Comparison of ENCODE assay signal across 10 cellular contexts in genomic region chr20:48826064-48826463, GRCh38. TPM values are rescaled to one million over a fixed set of nuclear protein-coding genes. Genes with fewer than 3 reads are reported as not detected.
DNase-seq lines count a peak whose midpoint lies in the region; ATAC-seq and TF ChIP-seq lines count a peak whose summit lies in the region.
"Had no signal": no experiment of that assay in that cellular context is flagged by ENCODE, and none has a peak within 500 bp of the region (broad histone marks: within the 10 kb centered on the region; RNA-seq: fewer than 3 reads in every experiment).

No MANE protein-coding gene starts in this region.

- H3K27ac Mint-ChIP-seq in CD8-positive, alpha-beta T cell, result no peak overlapping the region
- peak overlapping the region; percentile 86 for H3K27ac Mint-ChIP-seq in neural crest cell (ENCODE audit: unreplicated experiment)

- no peak for TF ChIP-seq CTCF in CD8-positive, alpha-beta T cell (IDR thresholded peaks at IDR 0.05)
- no peak for TF ChIP-seq CTCF in neural crest cell (conservative IDR thresholded peaks at IDR 0.05)

- CTCF ChIA-PET in CD8-positive, alpha-beta T cell (lab: Charles Lee), result interaction anchor here (1.3 to 5.4 kb wide), 5 partner anchors 61 to 169 kb away, joined by 3 to 19 read pairs (median 4); no protein-coding TSS in a partner anchor

- peak overlapping the region; percentile 65 for H3K4me3 ChIP-seq in CD8-positive, alpha-beta T cell (ENCODE audit: low read depth, low read length)

- peaks cover 10% of the 10 kb centered on the region for H3K36me3 Mint-ChIP-seq in CD8-positive, alpha-beta T cell
- no peaks in the 10 kb centered on the region for H3K36me3 Mint-ChIP-seq in neural crest cell (ENCODE audit: low read depth)

- H3K9me3 ChIP-seq in CD8-positive, alpha-beta T cell (ENCODE audit: low read length), result no peaks in the 10 kb centered on the region
- H3K9me3 ChIP-seq: pancreas had no signal

- peak overlapping the region; percentile 73 for H3K27ac ChIP-seq in CD8-positive, alpha-beta T cell (ENCODE audit: low read depth, low read length)
- H3K27ac ChIP-seq: pancreas had no signal

- peak overlapping the region; percentile 96 for H3K4me3 Mint-ChIP-seq in CD8-positive, alpha-beta T cell
- H3K4me3 Mint-ChIP-seq in neural crest cell, result peak overlapping the region; percentile 99

- H3K9me3 Mint-ChIP-seq in CD8-positive, alpha-beta T cell, result no peaks in the 10 kb centered on the region
- no peaks in the 10 kb centered on the region for H3K9me3 Mint-ChIP-seq in neural crest cell

- no peak for ATAC-seq in CD8-positive, alpha-beta T cell
- ATAC-seq in HG03025 (IDR thresholded peaks at IDR 0.05; ENCODE audit: low FRiP score, unreplicated experiment), result no peak
- ATAC-seq: pancreas had no signal

- POLR2A ChIA-PET in CD8-positive, alpha-beta T cell (lab: Charles Lee), result interaction anchor here (1.2 to 4.0 kb wide), 8 partner anchors 8 to 110 kb away, joined by 3 to 18 read pairs (median 6); no protein-coding TSS in a partner anchor

- H3K27me3 ChIP-seq in CD8-positive, alpha-beta T cell (ENCODE audit: insufficient read depth, low read length), result no peaks in the 10 kb centered on the region

- no peaks in the 10 kb centered on the region for H3K36me3 ChIP-seq in CD8-positive, alpha-beta T cell (ENCODE audit: insufficient read depth, low read length)
- H3K36me3 ChIP-seq: pancreas had no signal

- H3K4me1 ChIP-seq in CD8-positive, alpha-beta T cell (ENCODE audit: insufficient read depth, low read length), result peaks cover 54% of the 10 kb centered on the region
- H3K4me1 ChIP-seq: pancreas had no signal

- intact Hi-C loops in CD8-positive, alpha-beta T cell (cut with DNase I, micrococcal nuclease), result loop anchor here (5.0 to 10.0 kb wide), 5 partner anchors 109 to 1321 kb away; partner anchors contain the start of genes B4GALT5 (in 2 of the 2), NCOA3 (in 1 of the 2), UBE2V1 (in 1 of the 2) and ZNFX1 (in 1 of the 2)

- H3K27me3 Mint-ChIP-seq in CD8-positive, alpha-beta T cell (ENCODE audit: low read depth), result no peaks in the 10 kb centered on the region
- no peaks in the 10 kb centered on the region for H3K27me3 Mint-ChIP-seq in neural crest cell (ENCODE audit: low read depth)

- H3K4me1 Mint-ChIP-seq in CD8-positive, alpha-beta T cell (ENCODE audit: low read depth), result peaks cover 56% of the 10 kb centered on the region
- H3K4me1 Mint-ChIP-seq in neural crest cell, result peaks cover 52% of the 10 kb centered on the region

- no peak for DNase-seq in CD8-positive, alpha-beta T cell
- peak; percentile 60 for DNase-seq in NCI-H524 treated with DMSO at 0.1 percent for 48 hours (lab: John Stamatoyannopoulos, UW)
- DNase-seq in ecto neural progenitor cell (ENCODE audit: low spot score), result peak; percentile 81
- no peak for DNase-seq in neural crest cell (ENCODE audit: low read depth, low spot score)
- DNase-seq in NCI-H1436 (lab: John Stamatoyannopoulos, UW), result no peak
- no peak for DNase-seq in stimulated activated CD4-positive, alpha-beta T cell treated with anti-CD3 and anti-CD28 coated beads, Interleukin-2, amount 100 ng/mL, for 48 hours
- DNase-seq in DMS79 (lab: John Stamatoyannopoulos, UW), result no peak
- DNase-seq: KG1, pancreas had no signal

RNA-seq across cellular contexts. Expression of gene PREX1, which starts 1.7 kb away (rescaled TPM):
- total RNA-seq in CD8-positive, alpha-beta T cell, result 100 to 1,000 TPM; 111 to 117 TPM
- total RNA-seq in neural crest cell, result 72.4 and 73.7 TPM in 2 replicates

Comparison
In these comparisons a context has a peak if more than half of its experiments do, and no peak if none do; other contexts are left out.
1. DNase-seq: peak in NCI-H524 treated with DMSO at 0.1 percent for 48 hours (single experiment) and ecto neural progenitor cell (single experiment); none in CD8-positive, alpha-beta T cell (0 of 7), neural crest cell (single experiment), NCI-H1436 (single experiment), stimulated activated CD4-positive, alpha-beta T cell treated with anti-CD3 and anti-CD28 coated beads, Interleukin-2, amount 100 ng/mL, for 48 hours (0 of 2) and DMS79 (single experiment).